19 cellular contexts compared by ENCODE assay signal in genomic region chr10:122197823-122198222, GRCh38.
"Had no signal": no experiment of that assay in that cellular context is flagged by ENCODE, and none has a peak within 500 bp of the region (broad histone marks: within the 10 kb centered on the region; RNA-seq: fewer than 3 reads in every experiment).

No MANE protein-coding gene starts in this region.

- H3K27me3 Mint-ChIP-seq: activated CD4-positive, alpha-beta memory T cell treated with anti-CD3 and anti-CD28 coated beads, Interleukin-2, amount 10 ng/mL, durations not matched to agents 7 days and 5 days; activated CD4-positive, alpha-beta T cell treated with anti-CD3 and anti-CD28 coated beads for 36 hours; activated naive CD4-positive, alpha-beta T cell treated with anti-CD3 and anti-CD28 coated beads, Interleukin-2, amount 50 U/mL, for 24 hours; activated T-cell treated with anti-CD3 and anti-CD28 coated beads, Interleukin-2, amount 50 U/mL, for 24 hours had no signal

- ATAC-seq: activated CD4-positive, alpha-beta T cell treated with anti-CD3 and anti-CD28 coated beads for 36 hours; natural killer cell; T-helper 17 cell had no signal

- H3K9me3 ChIP-seq: adrenal gland, heart right ventricle, psoas muscle, sigmoid colon, spleen, stomach, testis, upper lobe of left lung had no signal

- H3K36me3 Mint-ChIP-seq: activated naive CD4-positive, alpha-beta T cell treated with anti-CD3 and anti-CD28 coated beads, Interleukin-2, amount 50 U/mL, for 24 hours; natural killer cell had no signal

- H3K27ac ChIP-seq: adrenal gland, psoas muscle, sigmoid colon, spleen, stomach, testis, upper lobe of left lung had no signal

- H3K9me3 Mint-ChIP-seq: activated CD4-positive, alpha-beta memory T cell treated with anti-CD3 and anti-CD28 coated beads, Interleukin-2, amount 10 ng/mL, durations not matched to agents 7 days and 5 days; activated naive CD4-positive, alpha-beta T cell treated with anti-CD3 and anti-CD28 coated beads, Interleukin-2, amount 50 U/mL, for 24 hours; activated T-cell treated with anti-CD3 and anti-CD28 coated beads, Interleukin-2, amount 50 U/mL, for 24 hours; natural killer cell had no signal

- DNase-seq: activated CD4-positive, alpha-beta memory T cell treated with anti-CD3 and anti-CD28 coated beads, Interleukin-2, amount 10 ng/mL, durations not matched to agents 7 days and 5 days; activated CD4-positive, alpha-beta T cell treated with anti-CD3 and anti-CD28 coated beads for 36 hours; activated effector memory CD4-positive, alpha-beta T cell treated with Interleukin-2 at 50 U/mL for 16 hours; activated T-cell treated with anti-CD3 and anti-CD28 coated beads, Interleukin-2, amount 50 U/mL, for 24 hours; adrenal gland; effector memory CD4-positive, alpha-beta T cell; foreskin melanocyte; heart right ventricle; left cardiac atrium; natural killer cell; occipital lobe; psoas muscle; sigmoid colon; spleen; stomach; T-helper 17 cell; testis; upper lobe of left lung had no signal

- H3K36me3 ChIP-seq: adrenal gland, spleen had no signal

- H3K4me3 ChIP-seq: adrenal gland, heart right ventricle, psoas muscle, sigmoid colon, spleen, stomach, testis, upper lobe of left lung had no signal

- H3K4me1 ChIP-seq: adrenal gland, psoas muscle, spleen, testis had no signal

- H3K4me1 Mint-ChIP-seq: activated CD4-positive, alpha-beta memory T cell treated with anti-CD3 and anti-CD28 coated beads, Interleukin-2, amount 10 ng/mL, durations not matched to agents 7 days and 5 days; activated CD4-positive, alpha-beta T cell treated with anti-CD3 and anti-CD28 coated beads for 36 hours; activated naive CD4-positive, alpha-beta T cell treated with anti-CD3 and anti-CD28 coated beads, Interleukin-2, amount 50 U/mL, for 24 hours; natural killer cell; T-helper 17 cell had no signal

- H3K27me3 ChIP-seq: adrenal gland, heart right ventricle, sigmoid colon, spleen, stomach, testis, upper lobe of left lung had no signal

- H3K27ac Mint-ChIP-seq: activated CD4-positive, alpha-beta memory T cell treated with anti-CD3 and anti-CD28 coated beads, Interleukin-2, amount 10 ng/mL, durations not matched to agents 7 days and 5 days; activated CD4-positive, alpha-beta T cell treated with anti-CD3 and anti-CD28 coated beads for 36 hours; activated naive CD4-positive, alpha-beta T cell treated with anti-CD3 and anti-CD28 coated beads, Interleukin-2, amount 50 U/mL, for 24 hours; activated T-cell treated with anti-CD3 and anti-CD28 coated beads, Interleukin-2, amount 50 U/mL, for 24 hours; natural killer cell; T-helper 17 cell had no signal

- H3K4me3 Mint-ChIP-seq: activated CD4-positive, alpha-beta memory T cell treated with anti-CD3 and anti-CD28 coated beads, Interleukin-2, amount 10 ng/mL, durations not matched to agents 7 days and 5 days; activated CD4-positive, alpha-beta T cell treated with anti-CD3 and anti-CD28 coated beads for 36 hours; activated naive CD4-positive, alpha-beta T cell treated with anti-CD3 and anti-CD28 coated beads, Interleukin-2, amount 50 U/mL, for 24 hours; activated T-cell treated with anti-CD3 and anti-CD28 coated beads, Interleukin-2, amount 50 U/mL, for 24 hours; natural killer cell; T-helper 17 cell had no signal
